In genomic region chr2:9144047-9144446, GRCh38 we compare ENCODE assay signal across 2 cellular contexts.
TF ChIP-seq lines count a peak whose summit lies in the region.

No MANE protein-coding gene starts in this region.

TF ChIP-seq in A549, 52 proteins besides CTCF, POLR2A, EP300 and RAD21 (continued from another document):
- TF ChIP-seq GATA3 (IDR thresholded peaks at IDR 0.05; ENCODE audit: borderline replicate concordance) = no peak
- TF ChIP-seq FOSB (CRISPR knock-in tag; IDR thresholded peaks at IDR 0.05) = no peak
- TF ChIP-seq RNF2 (IDR thresholded peaks at IDR 0.05; ENCODE audit: borderline replicate concordance, low read depth) = no peak

TF ChIP-seq in HEK293, 187 proteins besides CTCF, POLR2A, EP300 and RAD21 (continued from another document):
- TF ChIP-seq, protein P1, sequence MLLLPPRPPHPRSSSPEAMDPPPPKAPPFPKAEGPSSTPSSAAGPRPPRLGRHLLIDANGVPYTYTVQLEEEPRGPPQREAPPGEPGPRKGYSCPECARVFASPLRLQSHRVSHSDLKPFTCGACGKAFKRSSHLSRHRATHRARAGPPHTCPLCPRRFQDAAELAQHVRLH (tag by site-specific recombination; IDR thresholded peaks at IDR 0.05) = no peak
- TF ChIP-seq EGR2 (tag by site-specific recombination; IDR thresholded peaks at IDR 0.05; ENCODE audit: low read depth) (0 out of 2 replicates have a peak, but pooled peaks have one; percentile 30), KLF1 (tag by site-specific recombination; IDR thresholded peaks at IDR 0.05) (peak; percentile 55), ZNF398 (tag by site-specific recombination; IDR thresholded peaks at IDR 0.05) (0 out of 2 replicates have a peak, but pooled peaks have one; percentile 10), ZNF335 (tag by site-specific recombination; conservative IDR thresholded peaks at IDR 0.05) (no peak), ZNF473 (tag by site-specific recombination; IDR thresholded peaks at IDR 0.05) (no peak), BCL11A (tag by site-specific recombination; IDR thresholded peaks at IDR 0.05; ENCODE audit: low read depth) (no peak)
- TF ChIP-seq, protein P2, sequence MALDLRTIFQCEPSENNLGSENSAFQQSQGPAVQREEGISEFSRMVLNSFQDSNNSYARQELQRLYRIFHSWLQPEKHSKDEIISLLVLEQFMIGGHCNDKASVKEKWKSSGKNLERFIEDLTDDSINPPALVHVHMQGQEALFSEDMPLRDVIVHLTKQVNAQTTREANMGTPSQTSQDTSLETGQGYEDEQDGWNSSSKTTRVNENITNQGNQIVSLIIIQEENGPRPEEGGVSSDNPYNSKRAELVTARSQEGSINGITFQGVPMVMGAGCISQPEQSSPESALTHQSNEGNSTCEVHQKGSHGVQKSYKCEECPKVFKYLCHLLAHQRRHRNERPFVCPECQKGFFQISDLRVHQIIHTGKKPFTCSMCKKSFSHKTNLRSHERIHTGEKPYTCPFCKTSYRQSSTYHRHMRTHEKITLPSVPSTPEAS (tag by site-specific recombination; IDR thresholded peaks at IDR 0.05) = peak; percentile 80
TF ChIP-seq in HEK293: peak in this region for 4.
